In genomic region chr10:27663611-27664010, GRCh38 we compare ENCODE assay signal across 25 cellular contexts.
DNase-seq lines count a peak whose midpoint lies in the region; ATAC-seq and TF ChIP-seq lines count a peak whose summit lies in the region.
"Had no signal": no experiment of that assay in that cellular context is flagged by ENCODE, and none has a peak within 500 bp of the region (broad histone marks: within the 10 kb centered on the region; RNA-seq: fewer than 3 reads in every experiment).

No MANE protein-coding gene starts in this region.

- H3K27me3 ChIP-seq in psoas muscle (ENCODE audit: insufficient read depth in 3 of 3, low read length in 2 of 3): no peaks in the 10 kb centered on the region
- H3K27me3 ChIP-seq: SJSA1 had no signal

- no peak for TF ChIP-seq CTCF in AG10803 (conservative IDR thresholded peaks at IDR 0.05; ENCODE audit: low read length)
- TF ChIP-seq CTCF in psoas muscle (IDR thresholded peaks at IDR 0.05): no peak

- H3K36me3 Mint-ChIP-seq in dendritic cell treated with granulocyte-macrophage colony-stimulating factor and Interleukin-4, amounts not matched to agents 40 ng/mL and 50 ng/mL, for 4 days (ENCODE audit: low read depth): no peaks in the 10 kb centered on the region

- H3K27me3 Mint-ChIP-seq in dendritic cell treated with granulocyte-macrophage colony-stimulating factor and Interleukin-4, amounts not matched to agents 40 ng/mL and 50 ng/mL, for 4 days: no peaks in the 10 kb centered on the region

- peaks cover 4% of the 10 kb centered on the region for H3K4me1 ChIP-seq in psoas muscle
- H3K4me1 ChIP-seq: Caco-2, SJSA1 had no signal

- H3K36me3 ChIP-seq in psoas muscle (ENCODE audit: insufficient read depth in 1 of 2, low read depth in 1 of 2): no peaks in the 10 kb centered on the region
- H3K36me3 ChIP-seq: SJSA1 had no signal

- intact Hi-C loops in dendritic cell treated with granulocyte-macrophage colony-stimulating factor and Interleukin-4, amounts not matched to agents 40 ng/mL and 50 ng/mL, for 4 days (cut with micrococcal nuclease): no loop called here
- intact Hi-C loops in psoas muscle (cut with DNase I): no loop called here

- peak overlapping the region; percentile 76 for H3K27ac Mint-ChIP-seq in dendritic cell treated with granulocyte-macrophage colony-stimulating factor and Interleukin-4, amounts not matched to agents 40 ng/mL and 50 ng/mL, for 4 days
- H3K27ac Mint-ChIP-seq: B cell; CD4-positive, alpha-beta T cell had no signal

- no peaks in the 10 kb centered on the region for H3K9me3 ChIP-seq in psoas muscle
- H3K9me3 ChIP-seq: Caco-2, SJSA1 had no signal

- peaks cover 48% of the 10 kb centered on the region for H3K4me1 Mint-ChIP-seq in dendritic cell treated with granulocyte-macrophage colony-stimulating factor and Interleukin-4, amounts not matched to agents 40 ng/mL and 50 ng/mL, for 4 days (ENCODE audit: low read depth)
- H3K4me1 Mint-ChIP-seq: B cell had no signal

- H3K9me3 Mint-ChIP-seq in dendritic cell treated with granulocyte-macrophage colony-stimulating factor and Interleukin-4, amounts not matched to agents 40 ng/mL and 50 ng/mL, for 4 days: no peaks in the 10 kb centered on the region
- H3K9me3 Mint-ChIP-seq: CD4-positive, alpha-beta T cell had no signal

- no peak overlapping the region for H3K27ac ChIP-seq in psoas muscle
- H3K27ac ChIP-seq: KMS-11, SJSA1 had no signal

- no peak overlapping the region for H3K4me3 Mint-ChIP-seq in dendritic cell treated with granulocyte-macrophage colony-stimulating factor and Interleukin-4, amounts not matched to agents 40 ng/mL and 50 ng/mL, for 4 days
- H3K4me3 Mint-ChIP-seq: B cell; CD4-positive, alpha-beta T cell had no signal

- H3K4me3 ChIP-seq in AG10803 (ENCODE audit: low read length): no peak overlapping the region
- no peak overlapping the region for H3K4me3 ChIP-seq in psoas muscle
- H3K4me3 ChIP-seq: SJSA1 had no signal

- peak; percentile 23 for DNase-seq in AG10803 (ENCODE audit: low read depth)
- peak; percentile 44 for DNase-seq in ELR (ENCODE audit: low read depth)
- peak; percentile 13 to 62 for DNase-seq in NOMO-1 (lab: John Stamatoyannopoulos, UW; ENCODE audit: unreplicated experiment in 2 of 2)
- no peak for DNase-seq in cerebellum (ENCODE audit: low spot score)
- DNase-seq in COLO829 (ENCODE audit: low spot score): no peak
- no peak for DNase-seq in psoas muscle
- DNase-seq: Caco-2; CD4-positive, alpha-beta T cell; DMS 273 treated with DMSO at 0.1 percent for 48 hours; DND-41; GDM1; GOT3; IMR-90; NCI-H1092 treated with DMSO at 0.1 percent for 48 hours; NCI-H2029 treated with DMSO at 0.1 percent for 48 hours; NCI-H226; NCI-H510A treated with DMSO at 0.1 percent for 48 hours; NCI-H748 treated with DMSO at 0.1 percent for 48 hours; T-helper 1 cell had no signal

- no peak for ATAC-seq in psoas muscle
- ATAC-seq: HCT116, Right ventricle myocardium inferior had no signal

Comparison
In these comparisons a context has a peak if more than half of its experiments do, and no peak if none do; other contexts are left out.
1. DNase-seq: peak in AG10803 (single experiment), ELR (single experiment) and NOMO-1 (2 of 2); none in cerebellum (single experiment), COLO829 (single experiment) and psoas muscle (0 of 2).